In the genomic region with DNA sequence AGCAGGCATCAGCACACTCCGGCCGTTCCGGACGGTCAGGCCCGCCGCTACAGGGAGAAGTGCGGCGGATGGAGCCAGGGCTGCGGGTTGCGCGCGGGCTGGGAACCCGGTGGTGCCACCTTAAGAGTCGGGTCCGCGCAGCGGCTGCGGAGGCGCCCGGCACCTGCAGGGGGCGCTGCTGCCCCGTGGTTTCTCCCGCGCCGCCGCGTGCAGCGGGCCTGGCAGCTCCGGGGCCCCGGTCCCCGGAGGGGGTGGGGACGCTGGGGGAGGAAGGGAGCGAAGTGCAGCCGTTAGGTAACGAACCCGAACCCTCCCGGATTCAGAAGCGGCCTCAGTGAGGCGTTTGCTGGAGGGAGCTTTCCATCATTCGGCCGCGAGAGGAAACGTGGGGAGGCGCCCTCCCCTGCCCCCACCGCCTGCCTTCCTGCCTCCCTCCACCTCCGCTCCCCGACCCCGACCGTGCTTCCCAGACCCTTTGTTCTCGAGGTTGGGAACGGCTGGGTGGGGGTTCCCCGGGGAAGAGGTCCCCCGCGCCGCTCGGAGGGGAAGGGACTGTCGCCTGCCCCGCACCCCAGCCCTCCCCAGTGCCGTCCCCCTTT, we compare ENCODE assay signal across 1 cellular context.
TF ChIP-seq lines count a peak whose summit lies in the region.

No MANE protein-coding gene starts in this region.

TF ChIP-seq in HepG2, 621 proteins besides CTCF, POLR2A, EP300 and RAD21 (continued from another document and continues in another):
- TF ChIP-seq, protein P1, sequence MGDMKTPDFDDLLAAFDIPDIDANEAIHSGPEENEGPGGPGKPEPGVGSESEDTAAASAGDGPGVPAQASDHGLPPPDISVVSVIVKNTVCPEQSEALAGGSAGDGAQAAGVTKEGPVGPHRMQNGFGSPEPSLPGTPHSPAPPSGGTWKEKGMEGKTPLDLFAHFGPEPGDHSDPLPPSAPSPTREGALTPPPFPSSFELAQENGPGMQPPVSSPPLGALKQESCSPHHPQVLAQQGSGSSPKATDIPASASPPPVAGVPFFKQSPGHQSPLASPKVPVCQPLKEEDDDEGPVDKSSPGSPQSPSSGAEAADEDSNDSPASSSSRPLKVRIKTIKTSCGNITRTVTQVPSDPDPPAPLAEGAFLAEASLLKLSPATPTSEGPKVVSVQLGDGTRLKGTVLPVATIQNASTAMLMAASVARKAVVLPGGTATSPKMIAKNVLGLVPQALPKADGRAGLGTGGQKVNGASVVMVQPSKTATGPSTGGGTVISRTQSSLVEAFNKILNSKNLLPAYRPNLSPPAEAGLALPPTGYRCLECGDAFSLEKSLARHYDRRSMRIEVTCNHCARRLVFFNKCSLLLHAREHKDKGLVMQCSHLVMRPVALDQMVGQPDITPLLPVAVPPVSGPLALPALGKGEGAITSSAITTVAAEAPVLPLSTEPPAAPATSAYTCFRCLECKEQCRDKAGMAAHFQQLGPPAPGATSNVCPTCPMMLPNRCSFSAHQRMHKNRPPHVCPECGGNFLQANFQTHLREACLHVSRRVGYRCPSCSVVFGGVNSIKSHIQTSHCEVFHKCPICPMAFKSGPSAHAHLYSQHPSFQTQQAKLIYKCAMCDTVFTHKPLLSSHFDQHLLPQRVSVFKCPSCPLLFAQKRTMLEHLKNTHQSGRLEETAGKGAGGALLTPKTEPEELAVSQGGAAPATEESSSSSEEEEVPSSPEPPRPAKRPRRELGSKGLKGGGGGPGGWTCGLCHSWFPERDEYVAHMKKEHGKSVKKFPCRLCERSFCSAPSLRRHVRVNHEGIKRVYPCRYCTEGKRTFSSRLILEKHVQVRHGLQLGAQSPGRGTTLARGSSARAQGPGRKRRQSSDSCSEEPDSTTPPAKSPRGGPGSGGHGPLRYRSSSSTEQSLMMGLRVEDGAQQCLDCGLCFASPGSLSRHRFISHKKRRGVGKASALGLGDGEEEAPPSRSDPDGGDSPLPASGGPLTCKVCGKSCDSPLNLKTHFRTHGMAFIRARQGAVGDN (CRISPR knock-in tag; IDR thresholded peaks at IDR 0.05): peak; percentile 87
- TF ChIP-seq ZNF619 (CRISPR knock-in tag; IDR thresholded peaks at IDR 0.05): peak; percentile 89; the same call in 1 of the 2 replicates
- TF ChIP-seq MAFG (CRISPR knock-in tag; IDR thresholded peaks at IDR 0.05): no peak
- TF ChIP-seq ZSCAN31 (CRISPR knock-in tag; IDR thresholded peaks at IDR 0.05; ENCODE audit: low read depth): peak; percentile 98
- peak; percentile 75 for TF ChIP-seq ZNF160 (CRISPR knock-in tag; IDR thresholded peaks at IDR 0.05)
- TF ChIP-seq, protein P2, sequence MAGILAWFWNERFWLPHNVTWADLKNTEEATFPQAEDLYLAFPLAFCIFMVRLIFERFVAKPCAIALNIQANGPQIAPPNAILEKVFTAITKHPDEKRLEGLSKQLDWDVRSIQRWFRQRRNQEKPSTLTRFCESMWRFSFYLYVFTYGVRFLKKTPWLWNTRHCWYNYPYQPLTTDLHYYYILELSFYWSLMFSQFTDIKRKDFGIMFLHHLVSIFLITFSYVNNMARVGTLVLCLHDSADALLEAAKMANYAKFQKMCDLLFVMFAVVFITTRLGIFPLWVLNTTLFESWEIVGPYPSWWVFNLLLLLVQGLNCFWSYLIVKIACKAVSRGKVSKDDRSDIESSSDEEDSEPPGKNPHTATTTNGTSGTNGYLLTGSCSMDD (CRISPR knock-in tag; IDR thresholded peaks at IDR 0.05): no peak
- peak; percentile 86 for TF ChIP-seq PAXIP1 (CRISPR knock-in tag; conservative IDR thresholded peaks at IDR 0.05)
- peak; percentile 68; the same call in 1 of the 2 replicates for TF ChIP-seq GMEB2 (CRISPR knock-in tag; IDR thresholded peaks at IDR 0.05; ENCODE audit: low read depth)
- TF ChIP-seq ZNF781 (CRISPR knock-in tag; IDR thresholded peaks at IDR 0.05; ENCODE audit: borderline replicate concordance, not compliant biosample characterization): no peak
- TF ChIP-seq SMYD3 (CRISPR knock-in tag; IDR thresholded peaks at IDR 0.05): 0 out of 2 replicates have a peak, but pooled peaks have one; percentile 43
- 0 out of 2 replicates have a peak, but pooled peaks have one; percentile 41 for TF ChIP-seq GLI4 (CRISPR knock-in tag; IDR thresholded peaks at IDR 0.05; ENCODE audit: borderline replicate concordance)
- TF ChIP-seq TOE1 (CRISPR knock-in tag; IDR thresholded peaks at IDR 0.05): peak; percentile 95; the same call in 1 of the 2 replicates
- TF ChIP-seq FOXC1 (CRISPR knock-in tag; IDR thresholded peaks at IDR 0.05; ENCODE audit: borderline replicate concordance): peak; percentile 75; the same call in 1 of the 2 replicates
- TF ChIP-seq, protein P3, sequence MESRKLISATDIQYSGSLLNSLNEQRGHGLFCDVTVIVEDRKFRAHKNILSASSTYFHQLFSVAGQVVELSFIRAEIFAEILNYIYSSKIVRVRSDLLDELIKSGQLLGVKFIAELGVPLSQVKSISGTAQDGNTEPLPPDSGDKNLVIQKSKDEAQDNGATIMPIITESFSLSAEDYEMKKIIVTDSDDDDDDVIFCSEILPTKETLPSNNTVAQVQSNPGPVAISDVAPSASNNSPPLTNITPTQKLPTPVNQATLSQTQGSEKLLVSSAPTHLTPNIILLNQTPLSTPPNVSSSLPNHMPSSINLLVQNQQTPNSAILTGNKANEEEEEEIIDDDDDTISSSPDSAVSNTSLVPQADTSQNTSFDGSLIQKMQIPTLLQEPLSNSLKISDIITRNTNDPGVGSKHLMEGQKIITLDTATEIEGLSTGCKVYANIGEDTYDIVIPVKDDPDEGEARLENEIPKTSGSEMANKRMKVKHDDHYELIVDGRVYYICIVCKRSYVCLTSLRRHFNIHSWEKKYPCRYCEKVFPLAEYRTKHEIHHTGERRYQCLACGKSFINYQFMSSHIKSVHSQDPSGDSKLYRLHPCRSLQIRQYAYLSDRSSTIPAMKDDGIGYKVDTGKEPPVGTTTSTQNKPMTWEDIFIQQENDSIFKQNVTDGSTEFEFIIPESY (CRISPR knock-in tag; IDR thresholded peaks at IDR 0.05): peak; percentile 65; the same call in 1 of the 2 replicates
- 0 out of 2 replicates have a peak, but pooled peaks have one; percentile 55 for TF ChIP-seq SKIL (CRISPR knock-in tag; IDR thresholded peaks at IDR 0.05; ENCODE audit: borderline replicate concordance)
- TF ChIP-seq POLR2AphosphoS2 (IDR thresholded peaks at IDR 0.05; ENCODE audit: low read depth, low read length): no peak
- TF ChIP-seq, protein P4, sequence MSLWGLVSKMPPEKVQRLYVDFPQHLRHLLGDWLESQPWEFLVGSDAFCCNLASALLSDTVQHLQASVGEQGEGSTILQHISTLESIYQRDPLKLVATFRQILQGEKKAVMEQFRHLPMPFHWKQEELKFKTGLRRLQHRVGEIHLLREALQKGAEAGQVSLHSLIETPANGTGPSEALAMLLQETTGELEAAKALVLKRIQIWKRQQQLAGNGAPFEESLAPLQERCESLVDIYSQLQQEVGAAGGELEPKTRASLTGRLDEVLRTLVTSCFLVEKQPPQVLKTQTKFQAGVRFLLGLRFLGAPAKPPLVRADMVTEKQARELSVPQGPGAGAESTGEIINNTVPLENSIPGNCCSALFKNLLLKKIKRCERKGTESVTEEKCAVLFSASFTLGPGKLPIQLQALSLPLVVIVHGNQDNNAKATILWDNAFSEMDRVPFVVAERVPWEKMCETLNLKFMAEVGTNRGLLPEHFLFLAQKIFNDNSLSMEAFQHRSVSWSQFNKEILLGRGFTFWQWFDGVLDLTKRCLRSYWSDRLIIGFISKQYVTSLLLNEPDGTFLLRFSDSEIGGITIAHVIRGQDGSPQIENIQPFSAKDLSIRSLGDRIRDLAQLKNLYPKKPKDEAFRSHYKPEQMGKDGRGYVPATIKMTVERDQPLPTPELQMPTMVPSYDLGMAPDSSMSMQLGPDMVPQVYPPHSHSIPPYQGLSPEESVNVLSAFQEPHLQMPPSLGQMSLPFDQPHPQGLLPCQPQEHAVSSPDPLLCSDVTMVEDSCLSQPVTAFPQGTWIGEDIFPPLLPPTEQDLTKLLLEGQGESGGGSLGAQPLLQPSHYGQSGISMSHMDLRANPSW (CRISPR knock-in tag; IDR thresholded peaks at IDR 0.05; ENCODE audit: borderline replicate concordance): peak; percentile 87; the same call in 1 of the 2 replicates
- TF ChIP-seq TGIF2 (CRISPR knock-in tag; IDR thresholded peaks at IDR 0.05): peak; percentile 55
- no peak for TF ChIP-seq ZNF7 (CRISPR knock-in tag; IDR thresholded peaks at IDR 0.05)
